ENCODE assay signal across 8 cellular contexts in genomic region chr7:97179454-97180104, GRCh38.
DNase-seq lines count a peak whose midpoint lies in the region; FAIRE-seq and TF ChIP-seq lines count a peak whose summit lies in the region.

No MANE protein-coding gene starts in this region.

- 2 to 13% methylated on average over 2 of the region's 2 CpGs for whole genome bisulfite sequencing in GM23248 (ENCODE audit: low coverage in 1 of 2, low lambda C conversion rate in 2 of 2, missing lambda C conversion rate in 2 of 2), 2 experiments

- H3K79me2 ChIP-seq in GM23248 (ENCODE audit: insufficient read depth) (no peaks in the 10 kb centered on the region), SU-DHL-6 (ENCODE audit: insufficient read depth, low read length) (peaks cover 26% of the 10 kb centered on the region; the same call in 1 of the 2 replicates)

- no peak for FAIRE-seq in bronchial epithelial cell (lab: Jason Lieb, UNC)
- no peak for FAIRE-seq in kidney (lab: Jason Lieb, UNC)

- intact Hi-C loops in kidney (cut with DNase I), result no loop called here

- H3F3A ChIP-seq in GM23248 (ENCODE audit: insufficient read depth), result no peaks in the 10 kb centered on the region
- H3F3A ChIP-seq in SU-DHL-6 (ENCODE audit: insufficient read depth), result peaks cover 12% of the 10 kb centered on the region

- H3K4me1 ChIP-seq in GM23248 (ENCODE audit: insufficient read depth) (peaks cover 4% of the 10 kb centered on the region), kidney (ENCODE audit: control insufficient read depth in 1 of 2, insufficient read depth in 1 of 2, low read depth in 1 of 2, low read length in 2 of 2) (no peaks in the 10 kb centered on the region)

- no peaks in the 10 kb centered on the region for H3K9me2 ChIP-seq in GM23248 (ENCODE audit: insufficient read depth)
- no peaks in the 10 kb centered on the region for H3K9me2 ChIP-seq in SU-DHL-6 (replicated peaks; ENCODE audit: insufficient read depth, low read length)

- H3K27ac ChIP-seq in GM23248, result no peak overlapping the region
- H3K27ac ChIP-seq in SU-DHL-6 (ENCODE audit: low read depth, low read length), result no peak overlapping the region
- no peak overlapping the region for H3K27ac ChIP-seq in kidney (ENCODE audit: low read depth in 2 of 2, low read length in 2 of 2)

- H3K4me3 ChIP-seq in GM23248 (no peak overlapping the region), SU-DHL-6 (ENCODE audit: insufficient read depth, low read length, poor library complexity, severe bottlenecking) (no peak overlapping the region), bronchial epithelial cell (ENCODE audit: low read depth, low read length) (no peak overlapping the region), kidney (ENCODE audit: low read length in 2 of 2) (no peak overlapping the region)

- H3K9me3 ChIP-seq in GM23248 (ENCODE audit: low read depth) (no peaks in the 10 kb centered on the region), SU-DHL-6 (ENCODE audit: insufficient read depth, low read length) (no peaks in the 10 kb centered on the region), kidney (ENCODE audit: control insufficient read depth in 1 of 2, low read length in 2 of 2) (no peaks in the 10 kb centered on the region)

- H3K36me3 ChIP-seq in GM23248 (ENCODE audit: low read depth) (no peaks in the 10 kb centered on the region), SU-DHL-6 (ENCODE audit: low read length) (peaks cover 16% of the 10 kb centered on the region), bronchial epithelial cell (ENCODE audit: control insufficient read depth, insufficient read depth, low read length) (peaks cover 2% of the 10 kb centered on the region), kidney (ENCODE audit: control insufficient read depth in 1 of 2, insufficient read depth in 2 of 2, low read length in 2 of 2) (no peaks in the 10 kb centered on the region)

- in situ Hi-C loops in GM23248 (cut with MboI), result no loop called here

- H3K27me3 ChIP-seq in GM23248 (replicated peaks; ENCODE audit: insufficient read depth), result no peaks in the 10 kb centered on the region
- H3K27me3 ChIP-seq in SU-DHL-6 (ENCODE audit: low read length), result no peaks in the 10 kb centered on the region
- H3K27me3 ChIP-seq in bronchial epithelial cell (ENCODE audit: control insufficient read depth, insufficient read depth, low read length), result no peaks in the 10 kb centered on the region

- H3K4me2 ChIP-seq in GM23248 (ENCODE audit: unreplicated experiment) (peak overlapping the region; percentile 47), SU-DHL-6 (ENCODE audit: low read depth, low read length, poor library complexity, severe bottlenecking) (no peak overlapping the region)

- peak overlapping the region; percentile 62 for H2AFZ ChIP-seq in GM23248
- H2AFZ ChIP-seq in SU-DHL-6 (ENCODE audit: low read depth, low read length, severe bottlenecking), result no peak overlapping the region

- no peak overlapping the region for H3K9ac ChIP-seq in GM23248
- no peak overlapping the region for H3K9ac ChIP-seq in SU-DHL-6 (ENCODE audit: low read length)
- H3K9ac ChIP-seq in kidney (ENCODE audit: low read length in 2 of 2), result no peak overlapping the region

- H4K20me1 ChIP-seq in GM23248 (ENCODE audit: insufficient read depth) (no peaks in the 10 kb centered on the region), SU-DHL-6 (ENCODE audit: low read depth, low read length) (0 out of 2 replicates have a peak, but pooled peaks cover 12% of the 10 kb centered on the region)

- DNase-seq in GDM1 (lab: John Stamatoyannopoulos, UW) (peak; percentile 18), GM23248 (peak; percentile 69), NAMALWA (ENCODE audit: low spot score) (peak; percentile 87), bronchial epithelial cell (ENCODE audit: low read depth) (peak; percentile 50), kidney (no peak), GOT3 (lab: John Stamatoyannopoulos, UW) (no peak)
- DNase-seq in stimulated activated CD4-positive, alpha-beta T cell treated with anti-CD3 and anti-CD28 coated beads, Interleukin-4, amount 100 ng/mL, for 24 hours, result peak; percentile 50

- TF ChIP-seq CTCF in SU-DHL-6 (IDR thresholded peaks at IDR 0.05; ENCODE audit: insufficient read depth, low read length, poor library complexity, severe bottlenecking) (peak; percentile 79), bronchial epithelial cell (IDR thresholded peaks at IDR 0.05; ENCODE audit: insufficient read depth, low read length, severe bottlenecking) (peak; percentile 87), kidney (IDR thresholded peaks at IDR 0.05; ENCODE audit: borderline replicate concordance, extremely low read depth, insufficient read depth) (peak; percentile 64)

Comparison
In these comparisons a context has a peak if more than half of its experiments do, and no peak if none do; other contexts are left out.
1. DNase-seq: peak in GDM1 (single experiment), GM23248 (single experiment), NAMALWA (single experiment), bronchial epithelial cell (single experiment) and stimulated activated CD4-positive, alpha-beta T cell treated with anti-CD3 and anti-CD28 coated beads, Interleukin-4, amount 100 ng/mL, for 24 hours (single experiment); none in kidney (single experiment) and GOT3 (single experiment).
2. Peak in every context shown above with its lines, with median percentiles within 50 percentile points of each other: CTCF ChIP-seq.